Comparison of ENCODE assay signal across 22 cellular contexts in genomic region chr5:99398946-99399345, GRCh38.
"Had no signal": no experiment of that assay in that cellular context is flagged by ENCODE, and none has a peak within 500 bp of the region (broad histone marks: within the 10 kb centered on the region; RNA-seq: fewer than 3 reads in every experiment).

No MANE protein-coding gene starts in this region.

- H3K36me3 ChIP-seq: breast epithelium, MG63, SJSA1 had no signal

- ATAC-seq: activated CD4-positive, CD25-positive, alpha-beta regulatory T cell treated with anti-CD3 and anti-CD28 coated beads, Interleukin-2, amount 50 U/mL, for 24 hours; activated CD8-positive, alpha-beta T cell treated with anti-CD3 and anti-CD28 coated beads for 36 hours; activated T-cell treated with anti-CD3 and anti-CD28 coated beads, Interleukin-2, amount 50 U/mL, for 72 hours; PC-3 had no signal

- H3K9me3 ChIP-seq: SJSA1 had no signal

- DNase-seq: activated CD4-positive, alpha-beta T cell treated with anti-CD3 and anti-CD28 coated beads for 4 hours; activated CD8-positive, alpha-beta memory T cell treated with anti-CD3 and anti-CD28 coated beads, Interleukin-2, amount 50 U/mL, for 4 hours; activated CD8-positive, alpha-beta T cell treated with anti-CD3 and anti-CD28 coated beads for 36 hours; activated gamma-delta T cell treated with Interleukin-2 at 50 U/mL for 16 hours; activated naive CD4-positive, alpha-beta T cell treated with anti-CD3 and anti-CD28 coated beads, Interleukin-2, amount 10 ng/mL, durations not matched to agents 7 days and 5 days; activated naive CD8-positive, alpha-beta T cell treated with anti-CD3 and anti-CD28 coated beads for 36 hours; activated T-cell treated with anti-CD3 and anti-CD28 coated beads, Interleukin-2, amount 50 U/mL, for 72 hours; caudate nucleus; MG63; MV-4-11; NCI-H1092 treated with DMSO at 0.1 percent for 48 hours; NCI-H1417 treated with DMSO at 0.1 percent for 48 hours; NCI-H1694 treated with DMSO at 0.1 percent for 48 hours; NCI-H2029 treated with DMSO at 0.1 percent for 48 hours; NCI-H446; NCI-H524; PC-3; SHP77 had no signal

- H3K4me1 ChIP-seq: breast epithelium, SJSA1 had no signal

- H3K27ac ChIP-seq: breast epithelium, SJSA1 had no signal

- FAIRE-seq: RCC 7860 had no signal

- H3K4me3 ChIP-seq: breast epithelium, MG63, SJSA1 had no signal

- H3K27me3 ChIP-seq: breast epithelium, MG63, SJSA1 had no signal
